ENCODE assay signal across 29 cellular contexts in the genomic region with DNA sequence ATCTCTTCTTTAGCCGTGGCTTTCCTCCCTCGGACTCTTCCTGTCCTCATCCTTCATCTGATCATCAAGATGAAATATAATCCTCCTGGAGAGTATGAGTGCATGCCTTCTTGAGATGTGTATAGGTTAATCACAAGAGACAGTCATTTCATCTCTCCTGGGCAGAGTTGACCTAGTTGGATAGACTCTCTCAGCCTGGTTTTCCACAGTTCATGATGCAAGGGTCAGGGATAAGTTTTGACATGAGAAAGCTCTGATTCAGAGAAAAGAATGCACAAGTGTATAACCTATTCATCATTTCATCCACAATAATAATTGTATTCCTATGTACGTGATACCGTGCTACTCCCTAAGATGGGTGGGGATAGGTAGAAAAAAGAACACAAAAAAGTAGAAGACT.
"Had no signal": no experiment of that assay in that cellular context is flagged by ENCODE, and none has a peak within 500 bp of the region (broad histone marks: within the 10 kb centered on the region; RNA-seq: fewer than 3 reads in every experiment).

No MANE protein-coding gene starts in this region.

- DNase-seq: dermis blood vessel endothelial cell; effector memory CD4-positive, alpha-beta T cell; foreskin fibroblast; glutamatergic neuron; heart right ventricle; hypothalamus; immature natural killer cell; kidney; mesendoderm; midbrain; naive thymus-derived CD4-positive, alpha-beta T cell; nephron progenitor cell; nucleus accumbens; stimulated activated CD4-positive, alpha-beta T cell treated with anti-CD3 and anti-CD28 coated beads, Interleukin-12 subunit alpha, Interleukin-12 subunit beta, amount 100 ng/mL, for 4 hours; stimulated activated CD4-positive, alpha-beta T cell treated with anti-CD3 and anti-CD28 coated beads, Interleukin-1b, Interleukin-23, amount 100 ng/mL, for 48 hours; stimulated activated CD4-positive, alpha-beta T cell treated with anti-CD3 and anti-CD28 coated beads, Interleukin-4, amount 100 ng/mL, for 1 hour; stimulated activated CD8-positive, alpha-beta memory T cell treated with anti-CD3 and anti-CD28 coated beads, Interleukin-4, amount 100 ng/mL, for 48 hours; stimulated activated naive CD4-positive, alpha-beta T cell treated with Interleukin-2 at 50 U/mL for 16 hours; stomach; thyroid gland; trophoblast cell had no signal

- H3K4me1 Mint-ChIP-seq: central memory CD8-positive, alpha-beta T cell; immature natural killer cell; naive thymus-derived CD4-positive, alpha-beta T cell; nephron progenitor cell had no signal

- ATAC-seq: esophagus mucosa; heart right ventricle; left lobe of liver; naive thymus-derived CD4-positive, alpha-beta T cell; sciatic nerve had no signal

- H3K9me3 Mint-ChIP-seq: central memory CD8-positive, alpha-beta T cell had no signal

- H3K36me3 ChIP-seq: heart right ventricle, prostate gland, right atrium auricular region, stomach, thyroid gland had no signal

- H3K27me3 ChIP-seq: heart right ventricle, right atrium auricular region, stomach, thyroid gland had no signal

- H3K9me3 ChIP-seq: prostate gland, right atrium auricular region, thyroid gland had no signal

- H3K4me1 ChIP-seq: heart right ventricle, prostate gland, right atrium auricular region, stomach had no signal

- H3K27ac ChIP-seq: coronary artery, heart right ventricle, prostate gland, right atrium auricular region, stomach, thyroid gland had no signal

- H3K36me3 Mint-ChIP-seq: immature natural killer cell had no signal

- H3K4me3 ChIP-seq: coronary artery, heart right ventricle, prostate gland, right atrium auricular region, smooth muscle cell, stomach, thyroid gland had no signal

- H3K27ac Mint-ChIP-seq: immature natural killer cell; naive thymus-derived CD4-positive, alpha-beta T cell; nephron progenitor cell had no signal

- H3K4me3 Mint-ChIP-seq: central memory CD8-positive, alpha-beta T cell; immature natural killer cell; naive thymus-derived CD4-positive, alpha-beta T cell; nephron progenitor cell had no signal
